Comparison of ENCODE assay signal across 33 cellular contexts in the genomic region with DNA sequence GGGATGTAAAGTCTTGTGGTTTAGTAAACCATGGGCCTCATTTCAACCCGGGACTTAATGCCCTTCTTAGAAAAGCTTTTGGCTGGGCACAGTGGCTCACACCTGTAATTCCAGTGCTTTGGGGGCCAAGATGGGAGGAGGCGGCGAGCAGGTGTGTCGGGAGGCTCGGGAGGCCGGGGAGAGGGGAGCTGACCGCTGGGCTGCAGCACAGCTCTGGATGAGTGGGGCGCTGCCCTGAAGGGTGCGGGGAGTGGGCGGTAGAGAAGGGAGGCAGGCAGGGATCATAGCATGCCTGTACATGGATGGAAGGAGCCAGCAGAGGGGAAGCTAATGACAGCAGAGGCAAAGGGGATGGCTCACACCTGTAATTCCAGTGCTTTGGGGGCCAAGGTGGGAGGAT. TPM values are rescaled to one million over a fixed set of nuclear protein-coding genes. Genes with fewer than 3 reads are reported as not detected.
"Had no signal": no experiment of that assay in that cellular context is flagged by ENCODE, and none has a peak within 500 bp of the region (broad histone marks: within the 10 kb centered on the region; RNA-seq: fewer than 3 reads in every experiment).

No MANE protein-coding gene starts in this region.

- H3K4me1 Mint-ChIP-seq: endodermal cell had no signal

- H3K9me3 ChIP-seq: gastroesophageal sphincter, heart left ventricle, left lung, pancreas, right lobe of liver, stomach, thyroid gland, vagina had no signal

- H3K36me3 Mint-ChIP-seq: naive thymus-derived CD4-positive, alpha-beta T cell had no signal

- H3K27ac ChIP-seq: epithelial cell of prostate, gastroesophageal sphincter, heart left ventricle, hepatocyte, left lung, pancreas, right lobe of liver, stomach, thyroid gland, vagina had no signal

- H3K27me3 ChIP-seq: pancreas, right lobe of liver, vagina had no signal

- H3K4me1 ChIP-seq: left lung, pancreas, right lobe of liver, thyroid gland, vagina had no signal

- H3K27ac Mint-ChIP-seq: endodermal cell; naive thymus-derived CD4-positive, alpha-beta T cell; nephron; progenitor cell of endocrine pancreas had no signal

- DNase-seq: cortex of kidney; effector CD8-positive, alpha-beta T cell; endodermal cell; foreskin fibroblast; heart left ventricle; left cardiac atrium; left lung; mesendoderm; midbrain; naive thymus-derived CD4-positive, alpha-beta T cell; occipital lobe; right lobe of liver; small intestine; stimulated activated CD4-positive, alpha-beta T cell treated with anti-CD3 and anti-CD28 coated beads, Interleukin-12 subunit alpha, Interleukin-12 subunit beta, amount 100 ng/mL, for 4 hours; stimulated activated CD4-positive, alpha-beta T cell treated with anti-CD3 and anti-CD28 coated beads, Interleukin-1b, Interleukin-23, amount 100 ng/mL, for 48 hours; stimulated activated CD4-positive, alpha-beta T cell treated with anti-CD3 and anti-CD28 coated beads, Interleukin-4, amount 100 ng/mL, for 1 hour; stimulated activated CD8-positive, alpha-beta memory T cell treated with anti-CD3 and anti-CD28 coated beads, Interleukin-4, amount 100 ng/mL, for 48 hours; stimulated activated naive CD4-positive, alpha-beta T cell treated with Interleukin-2 at 50 U/mL for 16 hours; stomach; thyroid gland; trophoblast cell had no signal

- H3K4me3 Mint-ChIP-seq: endodermal cell; naive thymus-derived CD4-positive, alpha-beta T cell; nephron had no signal

- H3K4me3 ChIP-seq: gastroesophageal sphincter, heart left ventricle, hepatocyte, left lung, pancreas, right lobe of liver, stomach, thyroid gland, vagina had no signal

- H3K36me3 ChIP-seq: gastroesophageal sphincter, heart left ventricle, left lung, pancreas, right lobe of liver, stomach, thyroid gland, vagina had no signal

- ATAC-seq: esophagus mucosa; gastroesophageal sphincter; heart left ventricle; left cardiac atrium; left lung; naive thymus-derived CD4-positive, alpha-beta T cell; right lobe of liver had no signal

- H3K9me3 Mint-ChIP-seq: endodermal cell; naive thymus-derived CD4-positive, alpha-beta T cell; nephron had no signal

RNA-seq across cellular contexts. Expression of gene LHX4, which starts 31.0 kb away (rescaled TPM):
- total RNA-seq: endodermal cell, gastroesophageal sphincter, heart left ventricle, kidney epithelial cell, left cardiac atrium, lung microvascular endothelial cell, right lobe of liver, temporal lobe, thyroid gland, ureter had no signal
- polyA plus RNA-seq: heart left ventricle had no signal
